ENCODE assay signal across 1 cellular context in the genomic region with DNA sequence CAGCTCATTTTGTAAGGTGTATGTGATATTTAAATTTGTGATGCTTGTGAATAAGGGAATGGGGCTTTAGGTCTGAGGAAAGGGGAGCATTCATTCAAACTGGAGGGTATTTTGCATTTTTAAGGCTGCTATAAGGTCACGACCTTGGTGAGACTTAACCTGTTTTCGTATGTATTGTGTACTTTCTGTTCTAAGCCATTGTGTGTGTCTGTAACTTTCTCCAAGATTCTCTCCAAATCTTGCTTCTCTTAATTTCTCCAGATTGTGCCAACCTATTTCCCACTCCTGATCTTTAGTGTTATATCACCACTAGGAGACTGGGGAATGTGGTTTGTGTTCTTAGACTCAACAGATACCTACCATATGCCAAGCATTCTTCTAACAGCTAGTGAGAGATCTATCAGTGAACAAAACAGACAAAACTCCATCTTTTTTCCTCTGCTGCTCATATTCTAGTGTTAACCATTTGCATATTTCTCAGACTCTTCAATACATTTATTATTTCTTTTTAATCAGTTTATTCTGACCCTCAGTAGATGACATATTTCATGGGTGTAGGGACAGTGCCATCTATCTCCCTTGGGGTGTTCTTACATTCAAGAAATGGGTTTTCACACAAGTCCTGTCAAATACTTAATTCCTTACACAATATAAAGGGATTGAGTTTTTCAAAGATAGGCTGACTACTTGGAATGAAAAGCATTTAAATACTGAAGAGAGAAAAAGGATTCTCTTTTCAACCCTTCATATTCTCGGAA.
TF ChIP-seq lines count a peak whose summit lies in the region.

No MANE protein-coding gene starts in this region.

TF ChIP-seq in SK-N-SH, 30 proteins besides CTCF, POLR2A, EP300 and RAD21 (continued from another document):
- TF ChIP-seq, protein P1, sequence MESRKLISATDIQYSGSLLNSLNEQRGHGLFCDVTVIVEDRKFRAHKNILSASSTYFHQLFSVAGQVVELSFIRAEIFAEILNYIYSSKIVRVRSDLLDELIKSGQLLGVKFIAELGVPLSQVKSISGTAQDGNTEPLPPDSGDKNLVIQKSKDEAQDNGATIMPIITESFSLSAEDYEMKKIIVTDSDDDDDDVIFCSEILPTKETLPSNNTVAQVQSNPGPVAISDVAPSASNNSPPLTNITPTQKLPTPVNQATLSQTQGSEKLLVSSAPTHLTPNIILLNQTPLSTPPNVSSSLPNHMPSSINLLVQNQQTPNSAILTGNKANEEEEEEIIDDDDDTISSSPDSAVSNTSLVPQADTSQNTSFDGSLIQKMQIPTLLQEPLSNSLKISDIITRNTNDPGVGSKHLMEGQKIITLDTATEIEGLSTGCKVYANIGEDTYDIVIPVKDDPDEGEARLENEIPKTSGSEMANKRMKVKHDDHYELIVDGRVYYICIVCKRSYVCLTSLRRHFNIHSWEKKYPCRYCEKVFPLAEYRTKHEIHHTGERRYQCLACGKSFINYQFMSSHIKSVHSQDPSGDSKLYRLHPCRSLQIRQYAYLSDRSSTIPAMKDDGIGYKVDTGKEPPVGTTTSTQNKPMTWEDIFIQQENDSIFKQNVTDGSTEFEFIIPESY (IDR thresholded peaks at IDR 0.05; ENCODE audit: borderline replicate concordance, low read depth), result no peak
- TF ChIP-seq CHD2 (IDR thresholded peaks at IDR 0.05; ENCODE audit: low read length, partially characterized antibody), result no peak
